31 cellular contexts compared by ENCODE assay signal in the genomic region with DNA sequence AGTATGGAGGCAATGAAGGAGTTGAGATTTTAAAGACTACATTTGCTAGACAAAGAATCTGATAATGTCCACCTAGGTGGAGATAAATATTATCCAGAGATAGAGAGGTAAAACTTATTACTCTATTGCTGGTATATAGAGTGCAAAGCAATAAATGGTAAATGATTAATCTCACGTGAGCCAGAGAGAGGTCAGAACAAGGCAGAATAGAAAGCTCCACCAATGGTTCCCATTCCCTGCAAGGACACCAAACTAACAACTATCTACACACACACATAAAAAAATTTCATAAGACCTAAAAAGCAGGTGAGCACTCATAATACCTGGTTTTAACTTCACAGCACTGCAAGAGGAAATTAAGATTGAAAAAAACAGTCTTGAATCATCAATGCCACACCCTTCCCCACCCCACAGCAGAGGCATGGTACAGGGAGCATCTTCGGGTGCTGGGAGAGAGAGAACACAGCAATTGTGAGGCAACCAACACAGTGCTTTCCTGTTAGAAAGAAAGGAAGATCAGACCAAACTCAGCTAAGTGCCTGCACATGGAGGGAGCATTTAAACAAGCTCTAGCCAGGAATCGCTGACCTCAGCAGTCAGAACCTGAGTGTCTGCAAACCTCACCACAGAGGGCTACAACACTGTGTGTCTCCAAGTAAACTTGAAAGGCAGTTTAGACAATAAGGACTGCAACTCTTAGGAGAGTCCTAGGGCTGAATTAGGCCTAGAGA.
"Had no signal": no experiment of that assay in that cellular context is flagged by ENCODE, and none has a peak within 500 bp of the region (broad histone marks: within the 10 kb centered on the region; RNA-seq: fewer than 3 reads in every experiment).

No MANE protein-coding gene starts in this region.

- FAIRE-seq: frontal cortex, keratinocyte had no signal

- H3K4me1 ChIP-seq: suprapubic skin, tibial artery had no signal

- H3K4me1 Mint-ChIP-seq: activated naive CD4-positive, alpha-beta T cell treated with anti-CD3 and anti-CD28 coated beads, Interleukin-2, amount 50 U/mL, for 24 hours; activated naive CD8-positive, alpha-beta T cell treated with anti-CD3 and anti-CD28 coated beads, Interleukin-2, amount 50 U/mL, for 24 hours; mesothelial cell of epicardium; naive thymus-derived CD4-positive, alpha-beta T cell; stimulated activated memory B cell treated with anti-CD40 and anti-IgM and Interleukin-4, amounts not matched to agents 10 μg/mL and 1 μg/mL and 100 μg/mL, for 72 hours had no signal

- H3K27me3 Mint-ChIP-seq: activated CD8-positive, alpha-beta T cell treated with anti-CD3 and anti-CD28 coated beads for 36 hours; activated naive CD4-positive, alpha-beta T cell treated with anti-CD3 and anti-CD28 coated beads, Interleukin-2, amount 50 U/mL, for 24 hours; activated naive CD8-positive, alpha-beta T cell treated with anti-CD3 and anti-CD28 coated beads, Interleukin-2, amount 50 U/mL, for 24 hours; dendritic cell treated with granulocyte-macrophage colony-stimulating factor and Interleukin-4, amounts not matched to agents 40 ng/mL and 50 ng/mL, for 4 days; naive thymus-derived CD4-positive, alpha-beta T cell; progenitor cell of endocrine pancreas; stimulated activated memory B cell treated with anti-CD40 and anti-IgM and Interleukin-4, amounts not matched to agents 10 μg/mL and 1 μg/mL and 100 μg/mL, for 72 hours had no signal

- H3K36me3 ChIP-seq: ovary, suprapubic skin, tibial artery, WERI-Rb-1 had no signal

- H3K36me3 Mint-ChIP-seq: activated naive CD4-positive, alpha-beta T cell treated with anti-CD3 and anti-CD28 coated beads, Interleukin-2, amount 50 U/mL, for 24 hours; naive thymus-derived CD4-positive, alpha-beta T cell; stimulated activated memory B cell treated with anti-CD40 and anti-IgM and Interleukin-4, amounts not matched to agents 10 μg/mL and 1 μg/mL and 100 μg/mL, for 72 hours had no signal

- H3K27ac ChIP-seq: epithelial cell of prostate, ovary, skin epidermis, suprapubic skin, tibial artery, WERI-Rb-1 had no signal

- ATAC-seq: activated CD8-positive, alpha-beta T cell treated with anti-CD3 and anti-CD28 coated beads for 36 hours; activated naive CD8-positive, alpha-beta T cell treated with anti-CD3 and anti-CD28 coated beads, Interleukin-2, amount 50 U/mL, for 24 hours; activated T-cell treated with anti-CD3 and anti-CD28 coated beads, Interleukin-2, amount 50 U/mL, for 4 hours; left cardiac atrium; naive thymus-derived CD4-positive, alpha-beta T cell; sciatic nerve; stimulated activated memory B cell treated with anti-CD40 and anti-IgM and Interleukin-4, amounts not matched to agents 10 μg/mL and 1 μg/mL and 100 μg/mL, for 72 hours had no signal

- H3K4me3 ChIP-seq: ovary, skin epidermis, suprapubic skin, tibial artery had no signal

- H3K4me3 Mint-ChIP-seq: activated CD8-positive, alpha-beta T cell treated with anti-CD3 and anti-CD28 coated beads for 36 hours; activated naive CD4-positive, alpha-beta T cell treated with anti-CD3 and anti-CD28 coated beads, Interleukin-2, amount 50 U/mL, for 24 hours; activated naive CD8-positive, alpha-beta T cell treated with anti-CD3 and anti-CD28 coated beads, Interleukin-2, amount 50 U/mL, for 24 hours; activated T-cell treated with anti-CD3 and anti-CD28 coated beads, Interleukin-2, amount 50 U/mL, for 4 hours; dendritic cell treated with granulocyte-macrophage colony-stimulating factor and Interleukin-4, amounts not matched to agents 40 ng/mL and 50 ng/mL, for 4 days; mesothelial cell of epicardium; naive thymus-derived CD4-positive, alpha-beta T cell; stimulated activated memory B cell treated with anti-CD40 and anti-IgM and Interleukin-4, amounts not matched to agents 10 μg/mL and 1 μg/mL and 100 μg/mL, for 72 hours; T-helper 2 cell treated with Interferon-gamma antibody and Interleukin-4, amounts not matched to agents 5 μg/mL and 100 μg/mL, for 36 hours had no signal

- H3K27me3 ChIP-seq: ovary, suprapubic skin, tibial artery had no signal

- H3K27ac Mint-ChIP-seq: activated CD8-positive, alpha-beta T cell treated with anti-CD3 and anti-CD28 coated beads for 36 hours; activated naive CD4-positive, alpha-beta T cell treated with anti-CD3 and anti-CD28 coated beads, Interleukin-2, amount 50 U/mL, for 24 hours; activated naive CD8-positive, alpha-beta T cell treated with anti-CD3 and anti-CD28 coated beads, Interleukin-2, amount 50 U/mL, for 24 hours; activated T-helper 2 cell treated with anti-CD3 and anti-CD28 coated beads, Interferon-gamma antibody, Interleukin-2, Interleukin-4, amounts not matched to agents 10 μg/mL and 5 μg/mL and 100 μg/mL, durations not matched to agents 14 hours and 24 hours and 36 hours; dendritic cell treated with granulocyte-macrophage colony-stimulating factor and Interleukin-4, amounts not matched to agents 40 ng/mL and 50 ng/mL, for 4 days; mesothelial cell of epicardium; naive thymus-derived CD4-positive, alpha-beta T cell; progenitor cell of endocrine pancreas; stimulated activated memory B cell treated with anti-CD40 and anti-IgM and Interleukin-4, amounts not matched to agents 10 μg/mL and 1 μg/mL and 100 μg/mL, for 72 hours; T-helper 2 cell treated with Interferon-gamma antibody and Interleukin-4, amounts not matched to agents 5 μg/mL and 100 μg/mL, for 36 hours had no signal

- H3K9me3 ChIP-seq: ovary, suprapubic skin had no signal

- DNase-seq: activated CD4-positive, alpha-beta T cell treated with anti-CD3 and anti-CD28 coated beads for 1 hour; activated CD4-positive, alpha-beta T cell treated with anti-CD3 and anti-CD28 coated beads, Interleukin-2, amount 50 U/mL, for 1 hour; activated CD8-positive, alpha-beta T cell treated with anti-CD3 and anti-CD28 coated beads for 36 hours; activated naive CD8-positive, alpha-beta T cell treated with anti-CD3 and anti-CD28 coated beads, Interleukin-2, amount 50 U/mL, for 24 hours; activated T-cell treated with anti-CD3 and anti-CD28 coated beads, Interleukin-2, amount 50 U/mL, for 4 hours; amygdala; central memory CD4-positive, alpha-beta T cell; glutamatergic neuron; hippocampal formation; left cardiac atrium; naive thymus-derived CD4-positive, alpha-beta T cell; ovary; stimulated activated CD4-positive, alpha-beta T cell treated with anti-CD3 and anti-CD28 coated beads, Interleukin-1b, Interleukin-23, amount 100 ng/mL, for 48 hours; stimulated activated CD4-positive, alpha-beta T cell treated with anti-CD3 and anti-CD28 coated beads, Interleukin-4, amount 100 ng/mL, for 4 hours; stimulated activated CD8-positive, alpha-beta memory T cell treated with anti-CD3 and anti-CD28 coated beads, Interleukin-4, amount 100 ng/mL, for 48 hours; T-helper 1 cell; tibial artery; WERI-Rb-1 had no signal
